23 cellular contexts compared by ENCODE assay signal in the genomic region with DNA sequence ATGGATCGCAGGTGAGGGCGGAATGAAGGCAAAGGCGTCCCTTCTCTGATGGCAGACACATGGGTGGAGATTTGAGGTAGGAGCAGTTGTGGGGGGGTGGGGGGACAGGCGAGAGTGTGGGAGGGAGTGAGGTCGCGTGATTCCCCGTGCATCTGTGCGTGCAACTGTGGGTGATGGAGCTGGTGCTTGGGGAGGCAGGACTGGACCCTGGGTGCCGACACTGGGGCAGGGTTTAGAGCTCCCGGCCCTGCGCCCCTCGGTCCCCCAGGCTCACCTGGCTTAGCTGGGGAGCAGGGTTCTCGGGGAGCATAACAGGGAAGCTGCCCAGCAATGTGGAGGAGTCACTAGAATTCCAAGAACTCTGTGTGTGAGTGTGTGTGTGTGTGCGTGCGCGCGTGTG. TPM values are rescaled to one million over a fixed set of nuclear protein-coding genes. Genes with fewer than 3 reads are reported as not detected.
DNase-seq lines count a peak whose midpoint lies in the region; ATAC-seq, FAIRE-seq and TF ChIP-seq lines count a peak whose summit lies in the region.
"Had no signal": no experiment of that assay in that cellular context is flagged by ENCODE, and none has a peak within 500 bp of the region (broad histone marks: within the 10 kb centered on the region; RNA-seq: fewer than 3 reads in every experiment).

No MANE protein-coding gene starts in this region.

- no peaks in the 10 kb centered on the region; the same call in 1 of the 2 replicates for H4K20me1 ChIP-seq in K562 (replicated peaks; ENCODE audit: control insufficient read depth, insufficient read depth, low read length)
- no peaks in the 10 kb centered on the region for H4K20me1 ChIP-seq in neural progenitor cell (ENCODE audit: low read depth)

- H3K27me3 ChIP-seq in K562 (ENCODE audit: control insufficient read depth in 2 of 2, insufficient read depth in 2 of 2, low read length in 2 of 2) (peaks cover 15 to 41% of the 10 kb centered on the region in 2 experiments; a peak in 4 of 5 replicates), neural progenitor cell (peaks cover 37% of the 10 kb centered on the region), vagina (no peaks in the 10 kb centered on the region)

- H3K9me3 ChIP-seq in HEK293 (ENCODE audit: control insufficient read depth, insufficient read depth, low read depth, low read length) (no peaks in the 10 kb centered on the region), K562 (replicated peaks; ENCODE audit: control insufficient read depth, insufficient read depth, low read depth, low read length) (no peaks in the 10 kb centered on the region; the same call in 1 of the 2 replicates), neural progenitor cell (ENCODE audit: low read depth) (no peaks in the 10 kb centered on the region), vagina (no peaks in the 10 kb centered on the region)
- H3K9me3 ChIP-seq: BE2C had no signal

- no peak for TF ChIP-seq RAD21 in K562 (CRISPR knock-in tag; conservative IDR thresholded peaks at IDR 0.05 in 1 of 2, IDR thresholded peaks at IDR 0.05 in 1 of 2)

- peaks cover 20% of the 10 kb centered on the region for H3K27me3 Mint-ChIP-seq in neural progenitor cell (ENCODE audit: insufficient read depth, low read depth)

- WGBS in K562 (ENCODE audit: insufficient coverage, low coverage, missing lambda C conversion rate): 12% methylated on average over 4 of the region's 17 CpGs

- intact Hi-C loops in K562 (cut with micrococcal nuclease): no loop called here
- intact Hi-C loops in vagina (cut with DNase I): no loop called here

- no peak for TF ChIP-seq EP300 in K562 (IDR thresholded peaks at IDR 0.05; ENCODE audit: low read length)

- no peak for ATAC-seq in K562
- no peak for ATAC-seq in GM21367 (IDR thresholded peaks at IDR 0.05; ENCODE audit: unreplicated experiment)

- H3K9ac ChIP-seq in K562 (ENCODE audit: insufficient read depth in 1 of 2, low read depth in 2 of 2, low read length in 2 of 2): 0 out of 4 replicates have a peak overlapping the region, but pooled peaks of 1 of the 2 experiments have one; percentile 10
- no peak overlapping the region for H3K9ac ChIP-seq in neural progenitor cell

- in situ Hi-C loops in K562 (cut with MboI): no loop called here

- no peak for FAIRE-seq in K562 (lab: Jason Lieb, UNC)
- FAIRE-seq: A204.1 had no signal

- POLR2A ChIA-PET in HEK293 (lab: Yijun Ruan, JAX) (interaction anchor here (0.6 kb wide), 1 partner anchor 215 kb away, joined by 3 read pairs; no protein-coding TSS in a partner anchor), K562 (lab: Yijun Ruan, JAX) (interaction anchor here (1.0 kb wide), 1 partner anchor 17 kb away, joined by 3 read pairs; no protein-coding TSS in a partner anchor)

- H3K4me2 ChIP-seq in K562 (ENCODE audit: insufficient read depth, low read length) (no peak overlapping the region), neural progenitor cell (no peak overlapping the region)

- TF ChIP-seq POLR2A in K562 (conservative IDR thresholded peaks at IDR 0.05): no peak
- TF ChIP-seq POLR2A in vagina (IDR thresholded peaks at IDR 0.05): no peak

- H3K79me2 ChIP-seq in K562 (ENCODE audit: control insufficient read depth, insufficient read depth, low read length) (no peaks in the 10 kb centered on the region), neural progenitor cell (ENCODE audit: low read depth) (no peaks in the 10 kb centered on the region)

- H3K4me3 Mint-ChIP-seq in neural progenitor cell: no peak overlapping the region
- H3K4me3 Mint-ChIP-seq: CD4-positive, CD25-positive, alpha-beta regulatory T cell; HFFc6 had no signal

- no peak overlapping the region for H3K4me3 ChIP-seq in HEK293 (ENCODE audit: low read depth, low read length)
- H3K4me3 ChIP-seq in K562: no peak overlapping the region
- H3K4me3 ChIP-seq in neural progenitor cell: no peak overlapping the region
- H3K4me3 ChIP-seq in vagina: no peak overlapping the region

- no peak for TF ChIP-seq CTCF in HEK293 (tag by site-specific recombination; IDR thresholded peaks at IDR 0.05)
- no peak for TF ChIP-seq CTCF in K562 (IDR thresholded peaks at IDR 0.05 in 2 of 3, conservative IDR thresholded peaks at IDR 0.05 in 1 of 3; ENCODE audit: insufficient read depth in 2 of 3, low read depth in 1 of 3, low read length in 3 of 3)
- TF ChIP-seq CTCF in neural progenitor cell (IDR thresholded peaks at IDR 0.05): no peak
- no peak for TF ChIP-seq CTCF in vagina (IDR thresholded peaks at IDR 0.05)

- peaks cover 5% of the 10 kb centered on the region for H3K9me3 Mint-ChIP-seq in neural progenitor cell

- peaks cover 5% of the 10 kb centered on the region for H3K9me1 ChIP-seq in K562 (ENCODE audit: control insufficient read depth, insufficient read depth, low read length)

- no peak overlapping the region for H2AFZ ChIP-seq in K562 (ENCODE audit: low read depth, low read length)
- H2AFZ ChIP-seq in neural progenitor cell (replicated peaks): no peak overlapping the region

- H3K36me3 ChIP-seq in HEK293 (ENCODE audit: control insufficient read depth in 2 of 2, insufficient read depth in 1 of 2, low read length in 2 of 2) (no peaks in the 10 kb centered on the region), K562 (ENCODE audit: control insufficient read depth, insufficient read depth, low read length) (no peaks in the 10 kb centered on the region), neural progenitor cell (no peaks in the 10 kb centered on the region), vagina (no peaks in the 10 kb centered on the region)
- H3K36me3 ChIP-seq: BE2C had no signal

- H3K4me1 ChIP-seq in HEK293 (ENCODE audit: control insufficient read depth, insufficient read depth, low read length) (no peaks in the 10 kb centered on the region), K562 (replicated peaks in 1 of 2; ENCODE audit: control insufficient read depth in 2 of 2, insufficient read depth in 2 of 2, low read length in 2 of 2) (peaks cover 0 to 31% of the 10 kb centered on the region in 2 experiments; a peak in 3 of 5 replicates), neural progenitor cell (peaks cover 4% of the 10 kb centered on the region), vagina (no peaks in the 10 kb centered on the region)
- H3K4me1 ChIP-seq: BE2C had no signal

- no peaks in the 10 kb centered on the region for H3K36me3 Mint-ChIP-seq in neural progenitor cell
- H3K36me3 Mint-ChIP-seq: CD4-positive, CD25-positive, alpha-beta regulatory T cell had no signal

- peaks cover 10% of the 10 kb centered on the region for H3K4me1 Mint-ChIP-seq in neural progenitor cell

- H3K27ac ChIP-seq in HEK293 (ENCODE audit: extremely low read depth, low read depth, low read length) (no peak overlapping the region), K562 (ENCODE audit: extremely low read depth, low read depth, low read length) (no peak overlapping the region), neural progenitor cell (no peak overlapping the region), vagina (no peak overlapping the region)
- H3K27ac ChIP-seq: HL-60 had no signal

- CTCF ChIA-PET in HEK293 (lab: Yijun Ruan, JAX) (interaction anchor here (0.6 kb wide), 1 partner anchor 273 kb away, joined by 3 read pairs; no protein-coding TSS in a partner anchor), K562 (lab: Yijun Ruan, JAX; ENCODE audit: low intra/inter-chr PET ratio) (no interaction called here)

- DNase-seq in K562 (ENCODE audit: extremely low read depth in 1 of 4, low spot score in 3 of 4) (no peak), neural progenitor cell (ENCODE audit: low spot score) (peak; percentile 38), NCI-H187 treated with DMSO at 0.1 percent for 48 hours (lab: John Stamatoyannopoulos, UW) (no peak), vagina (ENCODE audit: extremely low spot score in 2 of 2) (no peak), iPS-NIHi7 (ENCODE audit: extremely low spot score) (no peak)
- DNase-seq: ACHN; BE2C; C1 segment of cervical spinal cord; CD4-positive, CD25-positive, alpha-beta regulatory T cell; CD8-positive, alpha-beta memory T cell; COR-L47; DMS 273 treated with DMSO at 0.1 percent for 48 hours; DMS53; DND-41; EL; HCEC 1CT; HFFc6 had no signal

- peaks cover 7% of the 10 kb centered on the region for H3F3A ChIP-seq in neural progenitor cell (ENCODE audit: low read depth)

- no TSS peak for BruUV-seq in K562 (replicated peaks; lab: Mats Ljungman, UMichigan)

- H3K27ac Mint-ChIP-seq in neural progenitor cell: no peak overlapping the region
- H3K27ac Mint-ChIP-seq: CD4-positive, CD25-positive, alpha-beta regulatory T cell; CD8-positive, alpha-beta memory T cell; HFFc6 had no signal

RNA-seq across cellular contexts. Expression of gene TMPRSS9, which starts 3.4 kb away (rescaled TPM):
- 1.7 TPM in 1 of 2 replicates, not detected in the other for total RNA-seq in K562 (2011; cell fraction: chromatin; rRNA removed; ENCODE audit: low replicate concordance)
- 0.33 and 0.66 TPM in 2 replicates for total RNA-seq in K562 (2011; cell fraction: nucleolus; rRNA removed)
- 0.15 TPM in 1 of 2 replicates, not detected in the other for total RNA-seq in K562 (2011; cell fraction: nucleoplasm; rRNA removed)
- total RNA-seq in K562 (2014; rRNA removed) (not detected in 2 replicates), K562 (2014; rRNA removed; fragmentation: Illumina TruSeq; extraction: Trizol) (not detected in 2 replicates), K562 (2015; rRNA removed; fragmentation: Illumina TruSeq; extraction: Trizol) (not detected in 2 replicates), K562 (2021) (0.11 TPM in 1 of 2 replicates, not detected in the other), neural progenitor cell (ENCODE audit: low replicate concordance) (0.40 TPM in 1 of 2 replicates, not detected in the other), vagina (not detected)
- polyA plus RNA-seq in K562 (2011; rRNA removed) (0.01 TPM in 1 of 2 replicates, not detected in the other), K562 (2014; fragmentation: Illumina TruSeq; extraction: Trizol) (not detected in 2 replicates), K562 (2014; fragmentation: Nextera tagmentation; extraction: Ambion mirVana) (not detected), K562 (2014; rRNA removed) (0.03 TPM in 1 of 2 replicates, not detected in the other)
- polyA plus RNA-seq in K562 (2011; cell fraction: cytosol; rRNA removed): 0.03 TPM in 1 of 2 replicates, not detected in the other
- polyA plus RNA-seq in K562 (2011; cell fraction: nucleus; rRNA removed): 0.04 and 0.24 TPM in 2 replicates
- polyA plus RNA-seq in K562 (2012): 0.34 and 2.1 TPM in 2 replicates
- polyA minus RNA-seq in K562 (2011; rRNA and poly(A)+ RNA removed): not detected in 2 replicates
- polyA minus RNA-seq in K562 (2011; cell fraction: cytosol; rRNA and poly(A)+ RNA removed): not detected in 2 replicates
- polyA minus RNA-seq in K562 (2011; cell fraction: nucleus; rRNA and poly(A)+ RNA removed): 0.11 TPM in 1 of 2 replicates, not detected in the other
- total RNA-seq: CD8-positive, alpha-beta memory T cell; HFFc6; HT1080 had no signal
- polyA plus RNA-seq: CD4-positive, CD25-positive, alpha-beta regulatory T cell; CD8-positive, alpha-beta memory T cell had no signal

RNA-seq across cellular contexts. Expression of gene SPPL2B, which starts 34.9 kb away (rescaled TPM):
- 147 and 415 TPM in 2 replicates for total RNA-seq in K562 (2011; cell fraction: chromatin; rRNA removed; ENCODE audit: low replicate concordance)
- 310 and 318 TPM in 2 replicates for total RNA-seq in K562 (2011; cell fraction: nucleolus; rRNA removed)
- total RNA-seq in K562 (2011; cell fraction: nucleoplasm; rRNA removed): 175 and 195 TPM in 2 replicates
- total RNA-seq in K562 (2014; rRNA removed): 32.0 and 33.9 TPM in 2 replicates
- total RNA-seq in K562 (2014; rRNA removed; fragmentation: Illumina TruSeq; extraction: Trizol): 2.6 and 4.1 TPM in 2 replicates
- total RNA-seq in K562 (2015; rRNA removed; fragmentation: Illumina TruSeq; extraction: Trizol): 15.1 and 16.9 TPM in 2 replicates
- 63.6 and 74.0 TPM in 2 replicates for total RNA-seq in K562 (2021)
- polyA plus RNA-seq in K562 (2011; rRNA removed): 24.9 and 30.0 TPM in 2 replicates
- 28.7 and 44.8 TPM in 2 replicates for polyA plus RNA-seq in K562 (2011; cell fraction: cytosol; rRNA removed)
- polyA plus RNA-seq in K562 (2011; cell fraction: nucleus; rRNA removed): 317 and 559 TPM in 2 replicates
- polyA plus RNA-seq in K562 (2012): 67.0 and 110 TPM in 2 replicates
- polyA plus RNA-seq in K562 (2014; fragmentation: Illumina TruSeq; extraction: Trizol): 8.4 and 19.9 TPM in 2 replicates
- under 1 TPM; 0.20 to 0.29 TPM for polyA plus RNA-seq in K562 (2014; fragmentation: Nextera tagmentation; extraction: Ambion mirVana)
- polyA plus RNA-seq in K562 (2014; rRNA removed): 62.9 and 81.2 TPM in 2 replicates
- 3.4 and 6.9 TPM in 2 replicates for polyA minus RNA-seq in K562 (2011; rRNA and poly(A)+ RNA removed)
- polyA minus RNA-seq in K562 (2011; cell fraction: cytosol; rRNA and poly(A)+ RNA removed): 14.0 and 22.7 TPM in 2 replicates
- polyA minus RNA-seq in K562 (2011; cell fraction: nucleus; rRNA and poly(A)+ RNA removed): 52.0 and 52.1 TPM in 2 replicates
- 20.7 and 90.9 TPM in 2 replicates for total RNA-seq in neural progenitor cell (ENCODE audit: low replicate concordance)
- total RNA-seq in vagina: 54.3 TPM

RNA-seq across cellular contexts. Expression of gene LSM7, which starts 35.0 kb away (rescaled TPM):
- 46.8 and 94.0 TPM in 2 replicates for total RNA-seq in K562 (2011; cell fraction: chromatin; rRNA removed; ENCODE audit: low replicate concordance)
- total RNA-seq in K562 (2011; cell fraction: nucleolus; rRNA removed): 108 and 115 TPM in 2 replicates
- total RNA-seq in K562 (2011; cell fraction: nucleoplasm; rRNA removed): 89.3 and 125 TPM in 2 replicates
- total RNA-seq in K562 (2014; rRNA removed): 408 and 578 TPM in 2 replicates
- 117 and 146 TPM in 2 replicates for total RNA-seq in K562 (2014; rRNA removed; fragmentation: Illumina TruSeq; extraction: Trizol)
- 261 and 265 TPM in 2 replicates for total RNA-seq in K562 (2015; rRNA removed; fragmentation: Illumina TruSeq; extraction: Trizol)
- 284 and 286 TPM in 2 replicates for total RNA-seq in K562 (2021)
- polyA plus RNA-seq in K562 (2011; rRNA removed): 450 and 480 TPM in 2 replicates
- 1,525 and 1,825 TPM in 2 replicates for polyA plus RNA-seq in K562 (2011; cell fraction: cytosol; rRNA removed)
- 285 TPM in 2 replicates for polyA plus RNA-seq in K562 (2011; cell fraction: nucleus; rRNA removed)
- 272 and 399 TPM in 2 replicates for polyA plus RNA-seq in K562 (2012)
- polyA plus RNA-seq in K562 (2014; fragmentation: Illumina TruSeq; extraction: Trizol): 147 and 242 TPM in 2 replicates
- polyA plus RNA-seq in K562 (2014; fragmentation: Nextera tagmentation; extraction: Ambion mirVana): 100 to 1,000 TPM in 1 of 2 experiments, 10 to 100 TPM in 1; 40.5 to 147 TPM
- 650 and 690 TPM in 2 replicates for polyA plus RNA-seq in K562 (2014; rRNA removed)
- 39.4 and 52.2 TPM in 2 replicates for polyA minus RNA-seq in K562 (2011; rRNA and poly(A)+ RNA removed)
- polyA minus RNA-seq in K562 (2011; cell fraction: cytosol; rRNA and poly(A)+ RNA removed): 59.3 and 94.0 TPM in 2 replicates
- 39.6 and 56.8 TPM in 2 replicates for polyA minus RNA-seq in K562 (2011; cell fraction: nucleus; rRNA and poly(A)+ RNA removed)
- 183 and 317 TPM in 2 replicates for total RNA-seq in neural progenitor cell (ENCODE audit: low replicate concordance)
- 135 TPM for total RNA-seq in vagina

RNA-seq across cellular contexts. Expression of gene LINGO3, which starts 55.5 kb away (rescaled TPM):
- total RNA-seq in K562 (2011; cell fraction: chromatin; rRNA removed; ENCODE audit: low replicate concordance): not detected in 2 replicates
- total RNA-seq in K562 (2011; cell fraction: nucleolus; rRNA removed): not detected in 2 replicates
- not detected in 2 replicates for total RNA-seq in K562 (2011; cell fraction: nucleoplasm; rRNA removed)
- total RNA-seq in K562 (2014; rRNA removed) (0.05 TPM in 1 of 2 replicates, not detected in the other), K562 (2014; rRNA removed; fragmentation: Illumina TruSeq; extraction: Trizol) (not detected in 2 replicates), K562 (2015; rRNA removed; fragmentation: Illumina TruSeq; extraction: Trizol) (not detected in 2 replicates), K562 (2021) (not detected in 2 replicates), neural progenitor cell (ENCODE audit: low replicate concordance) (1.5 TPM in 1 of 2 replicates, not detected in the other), vagina (not detected)
- polyA plus RNA-seq in K562 (2011; rRNA removed) (0.03 and 0.07 TPM in 2 replicates), K562 (2014; fragmentation: Illumina TruSeq; extraction: Trizol) (not detected in 2 replicates), K562 (2014; fragmentation: Nextera tagmentation; extraction: Ambion mirVana) (under 1 TPM in 1 of 2 experiments, not detected in 1; 0.03 TPM), K562 (2014; rRNA removed) (not detected in 2 replicates)
- 0.06 and 0.07 TPM in 2 replicates for polyA plus RNA-seq in K562 (2011; cell fraction: cytosol; rRNA removed)
- not detected in 2 replicates for polyA plus RNA-seq in K562 (2011; cell fraction: nucleus; rRNA removed)
- polyA plus RNA-seq in K562 (2012): 0.47 and 1.6 TPM in 2 replicates
- not detected in 2 replicates for polyA minus RNA-seq in K562 (2011; rRNA and poly(A)+ RNA removed)
- polyA minus RNA-seq in K562 (2011; cell fraction: cytosol; rRNA and poly(A)+ RNA removed): not detected in 2 replicates
- not detected in 2 replicates for polyA minus RNA-seq in K562 (2011; cell fraction: nucleus; rRNA and poly(A)+ RNA removed)
- total RNA-seq: G401, HFFc6, HT1080 had no signal
